ENCODE assay signal across 27 cellular contexts in genomic region chr10:57825015-57825414, GRCh38.
"Had no signal": no experiment of that assay in that cellular context is flagged by ENCODE, and none has a peak within 500 bp of the region (broad histone marks: within the 10 kb centered on the region; RNA-seq: fewer than 3 reads in every experiment).

No MANE protein-coding gene starts in this region.

- FAIRE-seq: urothelium cell line had no signal

- DNase-seq: stimulated activated CD4-positive, alpha-beta T cell treated with anti-CD3 and anti-CD28 coated beads, Interleukin-2, amount 100 ng/mL, for 48 hours; stimulated activated CD4-positive, alpha-beta T cell treated with anti-CD3 and anti-CD28 coated beads, Interleukin-4, amount 100 ng/mL, for 1 hour; stimulated activated CD4-positive, alpha-beta T cell treated with anti-CD3 and anti-CD28 coated beads, Interleukin-4, amount 100 ng/mL, for 24 hours; stimulated activated CD4-positive, alpha-beta T cell treated with anti-CD3 and anti-CD28 coated beads, Interleukin-4, amount 100 ng/mL, for 4 hours; stimulated activated CD8-positive, alpha-beta memory T cell treated with anti-CD3 and anti-CD28 coated beads, Interleukin-4, amount 100 ng/mL, for 48 hours; stimulated activated naive B cell treated with anti-CD40 and anti-IgM and Interleukin-4, amounts not matched to agents 10 μg/mL and 1 μg/mL and 100 μg/mL, for 72 hours; stimulated activated naive CD4-positive, alpha-beta T cell; stimulated activated naive CD4-positive, alpha-beta T cell treated with Interleukin-2 at 50 U/mL for 16 hours; stimulated activated naive CD8-positive, alpha-beta T cell treated with anti-CD3 and anti-CD28 coated beads, Interleukin-15, amount 100 ng/mL, for 72 hours; stimulated activated naive CD8-positive, alpha-beta T cell treated with anti-CD3 and anti-CD28 coated beads, Interleukin-15, Interleukin-2, amounts not matched to agents 100 U/mL and 50 U/mL, for 24 hours; stomach; substantia nigra; testis; thyroid gland; tibial artery; transverse colon; trophoblast cell; upper lobe of left lung; upper lobe of right lung; uterus had no signal

- H3K4me1 ChIP-seq: stomach, suprapubic skin, testis, tibial artery, tibial nerve, upper lobe of left lung, upper lobe of right lung, uterus, vagina had no signal

- H3K27ac ChIP-seq: stomach, suprapubic skin, testis, thoracic aorta, thyroid gland, tibial artery, tibial nerve, transverse colon, upper lobe of left lung, upper lobe of right lung, uterus, vagina had no signal

- ATAC-seq: stimulated activated effector memory CD8-positive, alpha-beta T cell treated with anti-CD3 and anti-CD28 coated beads, Interleukin-12 subunit alpha, Interleukin-12 subunit beta, amount 100 ng/mL, for 72 hours; stimulated activated memory B cell treated with anti-CD40 and anti-IgM and Interleukin-4, amounts not matched to agents 10 μg/mL and 1 μg/mL and 100 μg/mL, for 72 hours; stimulated activated naive B cell treated with anti-CD40 and anti-IgM and Interleukin-4, amounts not matched to agents 10 μg/mL and 1 μg/mL and 100 μg/mL, for 72 hours; stimulated activated naive CD8-positive, alpha-beta T cell treated with anti-CD3 and anti-CD28 coated beads, Interleukin-15, amount 100 ng/mL, for 72 hours; stimulated activated naive CD8-positive, alpha-beta T cell treated with anti-CD3 and anti-CD28 coated beads, Interleukin-15, Interleukin-2, amounts not matched to agents 100 U/mL and 50 U/mL, for 24 hours; upper lobe of right lung had no signal

- H3K9me3 ChIP-seq: stomach, suprapubic skin, testis, thoracic aorta, thyroid gland, tibial artery, tibial nerve, transverse colon, upper lobe of left lung, upper lobe of right lung, uterus, vagina had no signal

- H3K36me3 ChIP-seq: stomach, suprapubic skin, thoracic aorta, thyroid gland, tibial artery, tibial nerve, transverse colon, upper lobe of left lung, upper lobe of right lung, uterus, vagina had no signal

- H3K27me3 ChIP-seq: stomach, suprapubic skin, testis, thyroid gland, tibial artery, tibial nerve, transverse colon, upper lobe of left lung, upper lobe of right lung, uterus, vagina had no signal

- H3K4me3 ChIP-seq: stomach, suprapubic skin, testis, thoracic aorta, thyroid gland, tibial artery, tibial nerve, transverse colon, upper lobe of left lung, upper lobe of right lung, uterus, vagina had no signal
